11 cellular contexts compared by ENCODE assay signal in the genomic region with DNA sequence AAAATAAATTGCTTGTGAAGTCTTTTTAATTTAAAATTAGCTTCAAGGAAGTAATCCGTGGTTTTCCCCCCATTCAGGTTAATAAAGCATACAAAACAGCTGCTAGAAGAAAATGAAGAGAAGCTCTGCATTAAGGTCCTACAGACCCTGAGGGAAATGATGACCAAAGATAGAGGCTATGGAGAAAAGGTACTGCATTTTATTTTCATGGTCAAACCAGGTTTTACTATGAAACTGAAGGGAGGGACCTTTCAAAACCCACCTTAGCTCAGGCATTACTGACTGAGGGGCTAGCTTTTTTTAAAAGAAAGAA.
DNase-seq lines count a peak whose midpoint lies in the region; ATAC-seq, FAIRE-seq and TF ChIP-seq lines count a peak whose summit lies in the region.
"Had no signal": no experiment of that assay in that cellular context is flagged by ENCODE, and none has a peak within 500 bp of the region (broad histone marks: within the 10 kb centered on the region; RNA-seq: fewer than 3 reads in every experiment).

No MANE protein-coding gene starts in this region.

- H3K4me1 ChIP-seq in H9 (ENCODE audit: insufficient read depth, low read length), result peaks cover 8% of the 10 kb centered on the region

- H3K9me3 Mint-ChIP-seq in H9, result no peaks in the 10 kb centered on the region
- H3K9me3 Mint-ChIP-seq: memory B cell; stimulated activated memory B cell treated with anti-CD40 and anti-IgM and Interleukin-4, amounts not matched to agents 10 μg/mL and 1 μg/mL and 100 μg/mL, for 72 hours had no signal

- H3K4ac ChIP-seq in H9 (ENCODE audit: low read depth, low read length), result no peak overlapping the region

- TF ChIP-seq POLR2A in GM12891 (IDR thresholded peaks at IDR 0.05; ENCODE audit: low read depth, low read length), result no peak

- H3K23ac ChIP-seq in H9 (ENCODE audit: insufficient read length, low read depth, low read length), result no peak overlapping the region

- H2BK15ac ChIP-seq in H9 (ENCODE audit: low read depth, low read length), result no peak overlapping the region

- H3K9ac ChIP-seq in H9 (ENCODE audit: extremely low read depth, insufficient read length, low read length), result no peak overlapping the region

- no peak overlapping the region for H3K27ac Mint-ChIP-seq in H9
- H3K27ac Mint-ChIP-seq: memory B cell; stimulated activated memory B cell treated with anti-CD40 and anti-IgM and Interleukin-4, amounts not matched to agents 10 μg/mL and 1 μg/mL and 100 μg/mL, for 72 hours had no signal

- no peak overlapping the region for H4K91ac ChIP-seq in H9 (ENCODE audit: insufficient read length, low read depth, low read length)

- no peak for DNase-seq in left lobe of liver (ENCODE audit: low spot score)
- DNase-seq in H9, result no peak
- DNase-seq in left colon, result no peak
- no peak for DNase-seq in GM12891 (ENCODE audit: insufficient read length, low spot score)
- no peak for DNase-seq in GM19238 (ENCODE audit: insufficient read length, low spot score)

- no peaks in the 10 kb centered on the region for H3K9me3 ChIP-seq in H9 (ENCODE audit: control insufficient read depth, low read depth, low read length)

- peaks cover 20 to 31% of the 10 kb centered on the region in 2 experiments for H3K4me1 Mint-ChIP-seq in H9

- H3K4me2 ChIP-seq in H9 (ENCODE audit: insufficient read depth, insufficient read length, low read length), result no peak overlapping the region

- H3K56ac ChIP-seq in H9 (ENCODE audit: insufficient read length, low read depth, low read length), result no peak overlapping the region

- H3K4me3 Mint-ChIP-seq in H9, result no peak overlapping the region
- H3K4me3 Mint-ChIP-seq: memory B cell; stimulated activated memory B cell treated with anti-CD40 and anti-IgM and Interleukin-4, amounts not matched to agents 10 μg/mL and 1 μg/mL and 100 μg/mL, for 72 hours had no signal

- H3K23me2 ChIP-seq in H9 (ENCODE audit: insufficient read length, low read depth, low read length, poor library complexity, severe bottlenecking), result no peaks in the 10 kb centered on the region

- H2BK12ac ChIP-seq in H9 (ENCODE audit: insufficient read length, low read depth, low read length), result no peak overlapping the region

- H3K14ac ChIP-seq in H9 (ENCODE audit: insufficient read depth, low read length), result no peak overlapping the region

- H3K27me3 ChIP-seq in H9 (ENCODE audit: insufficient read depth, low read length), result no peaks in the 10 kb centered on the region

- no peak overlapping the region for H3K18ac ChIP-seq in H9 (ENCODE audit: insufficient read length, low read depth, low read length)

- ATAC-seq in GM21619 (IDR thresholded peaks at IDR 0.05; ENCODE audit: unreplicated experiment), result peak; percentile 28
- peak; percentile 22 for ATAC-seq in HG03460 (IDR thresholded peaks at IDR 0.05; ENCODE audit: unreplicated experiment)
- peak; percentile 52 for ATAC-seq in left lobe of liver
- ATAC-seq in left colon, result no peak

- no peak overlapping the region for H2BK5ac ChIP-seq in H9 (ENCODE audit: insufficient read length, low read length)

- no peak overlapping the region for H4K8ac ChIP-seq in H9 (replicated peaks; ENCODE audit: insufficient read length, low read depth, low read length)

- H4K20me1 ChIP-seq in H9 (ENCODE audit: control insufficient read depth, insufficient read depth, insufficient read length), result no peaks in the 10 kb centered on the region

- H3K27me3 Mint-ChIP-seq in H9 (ENCODE audit: low read depth), result no peaks in the 10 kb centered on the region
- H3K27me3 Mint-ChIP-seq: memory B cell; stimulated activated memory B cell treated with anti-CD40 and anti-IgM and Interleukin-4, amounts not matched to agents 10 μg/mL and 1 μg/mL and 100 μg/mL, for 72 hours had no signal

- H3K79me1 ChIP-seq in H9 (ENCODE audit: insufficient read depth, low read depth, low read length, poor library complexity, severe bottlenecking), result no peaks in the 10 kb centered on the region

- H3K36me3 Mint-ChIP-seq in H9 (ENCODE audit: insufficient read depth in 1 of 3, low read depth in 3 of 3), result peaks cover 0 to 3% (median 0%) of the 10 kb centered on the region in 3 experiments; a peak in 2 of 7 replicates

- H4K5ac ChIP-seq in H9 (ENCODE audit: insufficient read length, low read depth, low read length), result no peak overlapping the region

- intact Hi-C loops in left colon (cut with DNase I, micrococcal nuclease), result loop anchor here in 1 of 2 donors (2.0 to 10.0 kb wide), 2 partner anchors 313 to 347 kb away; no protein-coding TSS in a partner anchor

- H2BK120ac ChIP-seq in H9 (ENCODE audit: low read depth, low read length, poor library complexity, severe bottlenecking), result no peak overlapping the region

- no peak overlapping the region for H3T11ph ChIP-seq in H9 (ENCODE audit: low read length)

- TF ChIP-seq CTCF in C4-2B (conservative IDR thresholded peaks at IDR 0.05), result peak; percentile 59
- no peak for TF ChIP-seq CTCF in H9 (conservative IDR thresholded peaks at IDR 0.05)

- no peaks in the 10 kb centered on the region for H3K79me2 ChIP-seq in H9 (ENCODE audit: insufficient read depth, low read length)

- no peak overlapping the region for H2BK20ac ChIP-seq in H9 (ENCODE audit: low read depth, low read length, poor library complexity, severe bottlenecking)

- H3K27ac ChIP-seq in C4-2B, result no peak overlapping the region
- H3K27ac ChIP-seq in H9 (ENCODE audit: insufficient read length, low read depth, low read length), result no peak overlapping the region

- no peak for FAIRE-seq in GM12891 (lab: Jason Lieb, UNC)
- FAIRE-seq: small intestine had no signal

- WGBS in H9 (ENCODE audit: extremely low coverage, insufficient read length, low lambda C conversion rate), result no CpG with 5 or more reads among the region's 1 CpG

- H2AK5ac ChIP-seq in H9 (ENCODE audit: insufficient read length, low read length), result no peak overlapping the region

- no peak overlapping the region for H2AFZ ChIP-seq in H9 (ENCODE audit: low read length)

TF ChIP-seq in GM12891, 5 proteins besides CTCF, POLR2A, EP300 and RAD21:
- TF ChIP-seq POU2F2 (IDR thresholded peaks at IDR 0.05; ENCODE audit: low read depth, low read length) (no peak), SPI1 (IDR thresholded peaks at IDR 0.05; ENCODE audit: low read depth, low read length) (no peak), TAF1 (IDR thresholded peaks at IDR 0.05; ENCODE audit: low read depth, low read length) (no peak), PAX5 (IDR thresholded peaks at IDR 0.05; ENCODE audit: insufficient read depth, low read length, severe bottlenecking) (no peak), POLR2AphosphoS5 (IDR thresholded peaks at IDR 0.05; ENCODE audit: low read depth, low read length) (no peak)
